8 cellular contexts compared by ENCODE assay signal in genomic region chr18:61581578-61582204, GRCh38.
DNase-seq lines count a peak whose midpoint lies in the region; ATAC-seq, FAIRE-seq and TF ChIP-seq lines count a peak whose summit lies in the region.

No MANE protein-coding gene starts in this region.

- H3K4me3 ChIP-seq in neutrophil (ENCODE audit: low read depth in 1 of 2, low read length in 1 of 2), result no peak overlapping the region

- no peak overlapping the region for H3K27ac ChIP-seq in neutrophil

- peak; percentile 74 for FAIRE-seq in D721Med (lab: Jason Lieb, UNC)

- no peaks in the 10 kb centered on the region for H3K9me3 ChIP-seq in neutrophil

- peaks cover 52% of the 10 kb centered on the region for H3K27me3 ChIP-seq in neutrophil

- peak; percentile 90 for ATAC-seq in GM21423 (IDR thresholded peaks at IDR 0.05; ENCODE audit: unreplicated experiment)

- H3K4me1 ChIP-seq in neutrophil (ENCODE audit: control insufficient read depth in 1 of 2, insufficient read depth in 1 of 2, low read depth in 1 of 2, low read length in 1 of 2), result no peaks in the 10 kb centered on the region

- peak; percentile 72 for TF ChIP-seq CTCF in D721Med (IDR thresholded peaks at IDR 0.05; ENCODE audit: insufficient read depth, missing control alignments)
- peak; percentile 89 for TF ChIP-seq CTCF in neutrophil (IDR thresholded peaks at IDR 0.05)

- peak; percentile 94 for DNase-seq in D721Med (ENCODE audit: insufficient read length, low spot score)
- DNase-seq in HuH-7 (ENCODE audit: low spot score), result peak; percentile 68
- peak; percentile 33 to 35 for DNase-seq in SHP77 (lab: John Stamatoyannopoulos, UW)
- peak; percentile 53 for DNase-seq in activated gamma-delta T cell treated with anti-CD3 and anti-CD28 coated beads, Interleukin-2, amount 50 U/mL, for 16 hours (ENCODE audit: low read depth)
- DNase-seq in germinal center (ENCODE audit: low spot score), result peak; percentile 78
- peak; percentile 66 for DNase-seq in superior temporal gyrus (ENCODE audit: extremely low spot score)

- no peaks in the 10 kb centered on the region for H3K36me3 ChIP-seq in neutrophil

Comparison
In these comparisons a context has a peak if more than half of its experiments do, and no peak if none do; other contexts are left out.
1. DNase-seq: peak in every context shown above with its lines; median percentile 94 in D721Med; 78 in germinal center; 68 in HuH-7; 66 in superior temporal gyrus; 53 in activated gamma-delta T cell treated with anti-CD3 and anti-CD28 coated beads, Interleukin-2, amount 50 U/mL, for 16 hours; 34 in SHP77.